Comparison of ENCODE assay signal across 9 cellular contexts in the genomic region with DNA sequence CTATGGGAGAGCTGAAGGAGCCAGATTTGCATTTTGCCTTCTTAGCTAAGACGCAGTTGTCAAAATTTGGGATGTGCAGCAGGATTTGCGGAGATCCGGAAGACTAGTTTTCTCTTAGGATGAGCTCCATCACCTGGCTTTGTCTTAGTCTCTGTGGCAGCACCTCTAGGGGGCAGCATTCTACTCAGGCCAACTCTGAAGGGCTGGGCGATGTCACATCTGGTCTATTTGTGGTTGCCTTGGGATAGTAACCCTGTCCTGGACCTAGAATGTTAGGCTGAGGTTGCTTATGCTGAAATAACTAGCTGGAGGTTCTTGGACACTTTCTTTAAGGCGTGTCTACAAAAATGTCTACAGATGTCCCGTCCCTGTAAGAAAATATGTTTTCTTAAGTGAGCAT.
DNase-seq lines count a peak whose midpoint lies in the region; ATAC-seq and TF ChIP-seq lines count a peak whose summit lies in the region.
"Had no signal": no experiment of that assay in that cellular context is flagged by ENCODE, and none has a peak within 500 bp of the region (broad histone marks: within the 10 kb centered on the region; RNA-seq: fewer than 3 reads in every experiment).

No MANE protein-coding gene starts in this region.

- H3K36me3 ChIP-seq in left ventricle myocardium inferior: no peaks in the 10 kb centered on the region
- H3K36me3 ChIP-seq in right atrium auricular region: no peaks in the 10 kb centered on the region

- H3K27ac ChIP-seq in left ventricle myocardium inferior (replicated peaks) (no peak overlapping the region), right atrium auricular region (no peak overlapping the region)

- DNase-seq in left ventricle myocardium inferior: no peak
- DNase-seq in right atrium auricular region (ENCODE audit: low spot score): no peak
- DNase-seq in NAMALWA (ENCODE audit: low spot score): peak; percentile 34
- DNase-seq in erythroblast (lab: John Stamatoyannopoulos, UW): peak; percentile 5 to 24
- no peak for DNase-seq in NCI-H1930 (lab: John Stamatoyannopoulos, UW)
- no peak for DNase-seq in GM19238 (ENCODE audit: insufficient read length, low spot score)
- no peak for DNase-seq in stimulated activated CD4-positive, alpha-beta T cell treated with anti-CD3 and anti-CD28 coated beads, Interleukin-4, amount 100 ng/mL, for 24 hours
- DNase-seq: NCI-H446 treated with DMSO at 0.1 percent for 48 hours had no signal

- peaks cover 10% of the 10 kb centered on the region for H3K27me3 ChIP-seq in left ventricle myocardium inferior (ENCODE audit: low read depth)
- no peaks in the 10 kb centered on the region for H3K27me3 ChIP-seq in right atrium auricular region

- H3K9me3 ChIP-seq in left ventricle myocardium inferior (replicated peaks) (no peaks in the 10 kb centered on the region), right atrium auricular region (no peaks in the 10 kb centered on the region)

- H3K4me3 ChIP-seq in left ventricle myocardium inferior (no peak overlapping the region), right atrium auricular region (no peak overlapping the region)

- no peak for ATAC-seq in GM19324 (IDR thresholded peaks at IDR 0.05; ENCODE audit: low FRiP score, unreplicated experiment)

- H3K4me1 ChIP-seq in left ventricle myocardium inferior: no peaks in the 10 kb centered on the region
- H3K4me1 ChIP-seq in right atrium auricular region: no peaks in the 10 kb centered on the region

- TF ChIP-seq CTCF in left ventricle myocardium inferior (IDR thresholded peaks at IDR 0.05; ENCODE audit: borderline replicate concordance) (peak; percentile 37), right atrium auricular region (IDR thresholded peaks at IDR 0.05) (peak in 1 of 2 donors; percentile 38)

- intact Hi-C loops in left ventricle myocardium inferior (cut with micrococcal nuclease): no loop called here

- TF ChIP-seq POLR2A in erythroblast (IDR thresholded peaks at IDR 0.05; ENCODE audit: low read length): no peak

Comparison
In these comparisons a context has a peak if more than half of its experiments do, and no peak if none do; other contexts are left out.
1. DNase-seq: peak in NAMALWA (single experiment) and erythroblast (2 of 2); none in left ventricle myocardium inferior (single experiment), right atrium auricular region (single experiment), NCI-H1930 (0 of 2), GM19238 (single experiment) and stimulated activated CD4-positive, alpha-beta T cell treated with anti-CD3 and anti-CD28 coated beads, Interleukin-4, amount 100 ng/mL, for 24 hours (single experiment).